9 cellular contexts compared by ENCODE assay signal in the genomic region with DNA sequence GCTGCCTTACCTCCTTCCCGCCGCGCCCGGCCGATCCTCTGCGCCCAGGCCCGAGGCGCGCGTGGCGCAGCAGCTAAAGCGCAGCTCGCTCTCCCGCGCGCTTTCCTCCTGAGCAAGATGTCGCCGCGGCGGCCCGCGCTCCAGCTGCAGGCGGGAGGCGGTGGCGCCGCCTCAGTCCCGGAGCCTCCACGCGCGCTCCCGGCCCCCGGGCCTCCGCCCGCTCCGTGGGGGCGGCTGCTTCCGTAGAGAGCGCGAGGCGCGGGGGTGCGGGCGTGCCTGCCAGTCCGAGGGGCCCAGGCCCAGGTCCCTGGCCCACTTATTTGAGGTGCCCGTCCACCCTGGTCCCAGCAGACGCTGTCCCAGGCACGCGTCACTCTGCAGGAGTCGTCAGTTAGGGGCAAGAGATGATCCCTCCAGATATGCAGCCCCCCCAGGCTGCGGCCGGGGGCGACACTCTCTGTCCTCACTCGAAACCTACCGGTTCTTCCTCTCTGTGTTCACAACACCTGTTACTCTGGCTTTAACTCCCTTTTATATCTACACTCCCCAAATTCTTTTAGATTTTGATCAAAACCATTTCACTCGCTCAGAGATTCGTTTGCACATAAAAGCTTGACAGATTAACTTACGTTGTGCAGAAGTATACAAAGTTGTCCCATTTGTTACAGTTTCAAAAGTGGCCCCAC. TPM values are rescaled to one million over a fixed set of nuclear protein-coding genes. Genes with fewer than 3 reads are reported as not detected.
DNase-seq lines count a peak whose midpoint lies in the region; ATAC-seq, FAIRE-seq and TF ChIP-seq lines count a peak whose summit lies in the region.
"Had no signal": no experiment of that assay in that cellular context is flagged by ENCODE, and none has a peak within 500 bp of the region (broad histone marks: within the 10 kb centered on the region; RNA-seq: fewer than 3 reads in every experiment).

A gene with protein sequence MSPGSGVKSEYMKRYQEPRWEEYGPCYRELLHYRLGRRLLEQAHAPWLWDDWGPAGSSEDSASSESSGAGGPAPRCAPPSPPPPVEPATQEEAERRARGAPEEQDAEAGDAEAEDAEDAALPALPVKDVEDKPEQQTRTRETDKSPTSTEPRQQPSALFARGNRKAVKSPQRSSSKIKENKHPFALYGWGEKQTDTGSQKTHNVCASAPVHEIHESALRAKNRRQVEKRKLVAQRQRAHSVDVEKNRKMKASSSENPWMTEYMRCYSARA (minus strand): TSS at position 146 of the 686 bp plus-strand sequence. CDS start 582 bp downstream, outside the sequence.

- H3K27me3 Mint-ChIP-seq in CD4-positive, alpha-beta T cell: peaks cover 18% of the 10 kb centered on the region

- peak within 1 kb of the TSS; percentile 97 for H3K4me3 Mint-ChIP-seq in CD4-positive, alpha-beta T cell

- H3K9me3 Mint-ChIP-seq in CD4-positive, alpha-beta T cell: no peaks in the 10 kb centered on the region

- peak; percentile 54 for ATAC-seq in CD4-positive, alpha-beta T cell (ENCODE audit: poor library complexity)
- ATAC-seq in HG03354 (IDR thresholded peaks at IDR 0.05; ENCODE audit: poor library complexity, severe bottlenecking, unreplicated experiment): peak; percentile 61
- peak; percentile 41 to 87 for ATAC-seq in upper lobe of left lung (ENCODE audit: low FRiP score in 2 of 2)

- FAIRE-seq in GM19239 (lab: Jason Lieb, UNC): peak; percentile 76
- FAIRE-seq: colon had no signal

- H3K27ac Mint-ChIP-seq in CD4-positive, alpha-beta T cell: peak within 1 kb of the TSS; percentile 91

- H3K79me2 ChIP-seq in osteoblast (ENCODE audit: insufficient read depth, low read length): peaks cover 16% of the 10 kb centered on the region

- no peaks in the 10 kb centered on the region for H4K20me1 ChIP-seq in osteoblast (ENCODE audit: insufficient read depth, low read length)

- POLR2A ChIA-PET in CD4-positive, alpha-beta T cell (lab: Charles Lee): interaction anchor here (0.6 to 3.2 kb wide), 17 partner anchors 8 to 1619 kb away, joined by 3 to 23 read pairs (median 5); a partner anchor contains a TSS

- no peak for TF ChIP-seq CTCF in CD4-positive, alpha-beta T cell (IDR thresholded peaks at IDR 0.05)
- TF ChIP-seq CTCF in osteoblast (IDR thresholded peaks at IDR 0.05; ENCODE audit: extremely low read depth, low read depth, low read length) (no peak), upper lobe of left lung (IDR thresholded peaks at IDR 0.05) (peak in 3 of 6 experiments; percentile 3 to 18 (median 10))

- intact Hi-C loops in CD4-positive, alpha-beta T cell (cut with DNase I, micrococcal nuclease): loop anchor here (2.0 to 5.0 kb wide), 4 partner anchors 72 to 886 kb away; a partner anchor contains a TSS
- intact Hi-C loops in head of caudate nucleus (cut with DNase I): loop anchor here (5.0 to 10.0 kb wide), 3 partner anchors 62 to 86 kb away; a partner anchor contains a TSS

- H3K4me1 ChIP-seq in osteoblast (ENCODE audit: insufficient read depth, low read length): peaks cover 10% of the 10 kb centered on the region
- H3K4me1 ChIP-seq in upper lobe of left lung: peaks cover 5 to 27% (median 18%) of the 10 kb centered on the region in 4 donors

- CTCF ChIA-PET in CD4-positive, alpha-beta T cell (lab: Charles Lee): interaction anchor here (0.7 kb wide), 1 partner anchor 10 kb away, joined by 5 read pairs; no protein-coding TSS in a partner anchor

- 0% methylated on average over 8 to 47 of the region's 57 CpGs for WGBS in upper lobe of left lung, 2 donors

- peak within 1 kb of the TSS; percentile 92 for H2AFZ ChIP-seq in osteoblast (ENCODE audit: low read length)

- H3K36me3 ChIP-seq in osteoblast (ENCODE audit: insufficient read depth, low read length) (no peaks in the 10 kb centered on the region), upper lobe of left lung (no peaks in the 10 kb centered on the region)

- peak within 1 kb of the TSS; percentile 73 for H3K27ac ChIP-seq in CD4-positive, alpha-beta T cell (ENCODE audit: low read depth, low read length)
- no peak within 1 kb of the TSS for H3K27ac ChIP-seq in osteoblast (ENCODE audit: low read depth, low read length)
- peak within 1 kb of the TSS; percentile 85 to 92 (median 90) for H3K27ac ChIP-seq in upper lobe of left lung

- peaks cover 41% of the 10 kb centered on the region for H3K4me1 Mint-ChIP-seq in CD4-positive, alpha-beta T cell (ENCODE audit: low read depth)

- H3K4me3 ChIP-seq in osteoblast (ENCODE audit: insufficient read depth, low read length) (peak within 1 kb of the TSS; percentile 84), upper lobe of left lung (peak within 1 kb of the TSS; percentile 84 to 98 (median 95))

- no peak for TF ChIP-seq EP300 in upper lobe of left lung (IDR thresholded peaks at IDR 0.05)

- H3K9me3 ChIP-seq in CD4-positive, alpha-beta T cell (ENCODE audit: control insufficient read depth, low read length): no peaks in the 10 kb centered on the region
- no peaks in the 10 kb centered on the region for H3K9me3 ChIP-seq in osteoblast (ENCODE audit: low read depth, low read length)
- no peaks in the 10 kb centered on the region for H3K9me3 ChIP-seq in upper lobe of left lung

- no peaks in the 10 kb centered on the region for H3K27me3 ChIP-seq in CD4-positive, alpha-beta T cell (ENCODE audit: control insufficient read depth, insufficient read depth, low read length)
- H3K27me3 ChIP-seq in osteoblast (ENCODE audit: insufficient read depth, low read length) (no peaks in the 10 kb centered on the region), upper lobe of left lung (no peaks in the 10 kb centered on the region)

- DNase-seq in CD4-positive, alpha-beta T cell: peak in 9 of 10 experiments; percentile 18 to 70 (median 54)
- DNase-seq in GM19239 (ENCODE audit: insufficient read length, low spot score): no peak
- DNase-seq in RKO (ENCODE audit: low spot score): peak; percentile 43
- peak; percentile 58 for DNase-seq in activated naive CD4-positive, alpha-beta T cell treated with anti-CD3 and anti-CD28 coated beads, Interleukin-2, amount 50 U/mL, for 16 hours
- DNase-seq in head of caudate nucleus: peak in 41 of 42 donors; percentile 28 to 89 (median 77)
- DNase-seq in osteoblast (ENCODE audit: insufficient read length, low spot score, missing footprints): peak; percentile 93
- peak; percentile 49 to 94 for DNase-seq in upper lobe of left lung

- peak in 1 of 4 donors; percentile 14 for TF ChIP-seq POLR2A in upper lobe of left lung (IDR thresholded peaks at IDR 0.05)

- peak within 1 kb of the TSS; percentile 95 for H3K4me2 ChIP-seq in osteoblast (ENCODE audit: insufficient read depth, low read length)

- peaks cover 12% of the 10 kb centered on the region for H3K36me3 Mint-ChIP-seq in CD4-positive, alpha-beta T cell (ENCODE audit: low read depth)

RNA-seq across cellular contexts. Expression of the gene that starts here (rescaled TPM):
- total RNA-seq in CD4-positive, alpha-beta T cell: 10 to 100 TPM; 14.3 to 15.2 TPM
- total RNA-seq in osteoblast: 9.1 and 9.4 TPM in 2 replicates
- total RNA-seq in upper lobe of left lung: 10 to 100 TPM in 2 of 6 donors, 1 to 10 TPM in 4; 4.9 to 11.2 (median 7.1) TPM
